16 cellular contexts compared by ENCODE assay signal in the genomic region with DNA sequence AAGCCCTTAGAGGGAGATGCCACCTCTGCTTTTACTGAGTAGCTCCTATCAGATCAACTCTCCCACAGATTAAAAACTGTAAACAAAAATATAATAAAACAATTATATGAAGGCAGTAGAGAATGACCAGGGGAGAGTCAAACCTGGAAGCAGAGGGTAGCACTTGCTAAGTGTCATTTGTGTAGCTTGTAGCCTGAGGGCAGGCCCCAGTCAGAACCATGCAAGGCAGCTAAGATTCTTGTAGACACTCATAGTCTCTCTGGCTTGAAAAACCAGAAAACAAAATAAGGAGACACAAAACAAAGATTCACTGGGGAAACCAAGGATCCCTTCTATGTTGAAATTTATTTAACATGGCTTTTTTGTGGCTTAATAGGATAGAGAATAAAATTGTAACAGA.
DNase-seq lines count a peak whose midpoint lies in the region; TF ChIP-seq lines count a peak whose summit lies in the region.
"Had no signal": no experiment of that assay in that cellular context is flagged by ENCODE, and none has a peak within 500 bp of the region (broad histone marks: within the 10 kb centered on the region; RNA-seq: fewer than 3 reads in every experiment).

No MANE protein-coding gene starts in this region.

- H3K36me3 ChIP-seq in smooth muscle cell (ENCODE audit: low read depth) (peaks cover 4% of the 10 kb centered on the region), OCI-LY7 (ENCODE audit: insufficient read depth, low read length) (peaks cover 21% of the 10 kb centered on the region)
- H3K36me3 ChIP-seq: BE2C had no signal

- DNase-seq in RPMI7951 (ENCODE audit: low read depth), result peak; percentile 11
- peak; percentile 85 for DNase-seq in islet precursor cell
- DNase-seq in smooth muscle cell (lab: John Stamatoyannopoulos, UW; ENCODE audit: unreplicated experiment), result no peak
- DNase-seq in cerebellum (ENCODE audit: low spot score), result no peak
- no peak for DNase-seq in OCI-LY7 (ENCODE audit: low spot score)
- no peak for DNase-seq in NCI-H1436 (lab: John Stamatoyannopoulos, UW)
- no peak for DNase-seq in HUDEP-2 (lab: John Stamatoyannopoulos, UW; ENCODE audit: unreplicated experiment in 76 of 76)
- DNase-seq: ACHN; C1 segment of cervical spinal cord; CD4-positive, CD25-positive, alpha-beta regulatory T cell; CD8-positive, alpha-beta memory T cell; COR-L47; GDM1; HCEC 1CT had no signal

- peaks cover 3% of the 10 kb centered on the region for H3K4me1 ChIP-seq in smooth muscle cell (ENCODE audit: low read depth)
- no peaks in the 10 kb centered on the region for H3K4me1 ChIP-seq in OCI-LY7 (ENCODE audit: insufficient read depth, low read length, poor library complexity, severe bottlenecking)
- H3K4me1 ChIP-seq: BE2C had no signal

- H3K4me2 ChIP-seq in smooth muscle cell, result peak overlapping the region; percentile 64
- H3K4me2 ChIP-seq in OCI-LY7 (ENCODE audit: low read length), result no peak overlapping the region
- H3K4me2 ChIP-seq: GM23338 had no signal

- H3K4me3 ChIP-seq in smooth muscle cell (no peak overlapping the region), OCI-LY7 (ENCODE audit: low read depth, low read length, poor library complexity, severe bottlenecking) (no peak overlapping the region)
- H3K4me3 ChIP-seq: GM23338 had no signal

- H3K79me2 ChIP-seq in smooth muscle cell (ENCODE audit: low read depth), result no peaks in the 10 kb centered on the region
- H3K79me2 ChIP-seq in OCI-LY7 (ENCODE audit: insufficient read depth, low read depth, low read length), result no peaks in the 10 kb centered on the region

- H3K9me3 ChIP-seq in smooth muscle cell (replicated peaks; ENCODE audit: low read depth) (peaks cover 7% of the 10 kb centered on the region), OCI-LY7 (ENCODE audit: low read length) (peaks cover 8% of the 10 kb centered on the region; the same call in 1 of the 2 replicates)
- H3K9me3 ChIP-seq: BE2C had no signal

- H3K27me3 ChIP-seq in smooth muscle cell (ENCODE audit: low read depth), result no peaks in the 10 kb centered on the region
- H3K27me3 ChIP-seq: BE2C had no signal

- H4K20me1 ChIP-seq in smooth muscle cell (ENCODE audit: low read depth) (peaks cover 8% of the 10 kb centered on the region), OCI-LY7 (ENCODE audit: insufficient read depth, low read length) (no peaks in the 10 kb centered on the region)

- no peak for TF ChIP-seq CTCF in smooth muscle cell (IDR thresholded peaks at IDR 0.05; ENCODE audit: borderline replicate concordance, insufficient read depth, poor library complexity, severe bottlenecking)
- no peak for TF ChIP-seq CTCF in OCI-LY7 (conservative IDR thresholded peaks at IDR 0.05; ENCODE audit: low read length)

- BruUV-seq in OCI-LY7 (replicated peaks; lab: Mats Ljungman, UMichigan), result no TSS peak

- CTCF ChIA-PET in OCI-LY7 (lab: Charles Lee; ENCODE audit: unreplicated experiment), result no interaction called here

- H2AFZ ChIP-seq in smooth muscle cell (ENCODE audit: low read depth) (no peak overlapping the region), OCI-LY7 (ENCODE audit: low read length) (no peak overlapping the region)
- H2AFZ ChIP-seq: GM23338 had no signal

- H3K9me2 ChIP-seq in OCI-LY7 (ENCODE audit: insufficient read depth, low read length), result no peaks in the 10 kb centered on the region

- H3K9ac ChIP-seq in smooth muscle cell (ENCODE audit: low read depth), result no peak overlapping the region

- no peaks in the 10 kb centered on the region for H3F3A ChIP-seq in smooth muscle cell (ENCODE audit: low read depth)

- peak overlapping the region; percentile 86 for H3K27ac ChIP-seq in smooth muscle cell (ENCODE audit: low read depth)
- H3K27ac ChIP-seq in OCI-LY7 (ENCODE audit: low read depth, low read length, poor library complexity, severe bottlenecking), result no peak overlapping the region

- intact Hi-C loops in OCI-LY7 (cut with micrococcal nuclease; ENCODE audit: unreplicated experiment), result no loop called here

- POLR2A ChIA-PET in OCI-LY7 (lab: Charles Lee), result interaction anchor here (1.0 to 1.4 kb wide), 4 partner anchors 12 to 144 kb away, joined by 3 to 4 read pairs (median 3); no protein-coding TSS in a partner anchor

Comparison
In these comparisons a context has a peak if more than half of its experiments do, and no peak if none do; other contexts are left out.
1. DNase-seq: peak in RPMI7951 (single experiment) and islet precursor cell (single experiment); none in smooth muscle cell (single experiment), cerebellum (single experiment), OCI-LY7 (single experiment), NCI-H1436 (single experiment) and HUDEP-2 (0 of 76).